Comparison of ENCODE assay signal across 8 cellular contexts in the genomic region with DNA sequence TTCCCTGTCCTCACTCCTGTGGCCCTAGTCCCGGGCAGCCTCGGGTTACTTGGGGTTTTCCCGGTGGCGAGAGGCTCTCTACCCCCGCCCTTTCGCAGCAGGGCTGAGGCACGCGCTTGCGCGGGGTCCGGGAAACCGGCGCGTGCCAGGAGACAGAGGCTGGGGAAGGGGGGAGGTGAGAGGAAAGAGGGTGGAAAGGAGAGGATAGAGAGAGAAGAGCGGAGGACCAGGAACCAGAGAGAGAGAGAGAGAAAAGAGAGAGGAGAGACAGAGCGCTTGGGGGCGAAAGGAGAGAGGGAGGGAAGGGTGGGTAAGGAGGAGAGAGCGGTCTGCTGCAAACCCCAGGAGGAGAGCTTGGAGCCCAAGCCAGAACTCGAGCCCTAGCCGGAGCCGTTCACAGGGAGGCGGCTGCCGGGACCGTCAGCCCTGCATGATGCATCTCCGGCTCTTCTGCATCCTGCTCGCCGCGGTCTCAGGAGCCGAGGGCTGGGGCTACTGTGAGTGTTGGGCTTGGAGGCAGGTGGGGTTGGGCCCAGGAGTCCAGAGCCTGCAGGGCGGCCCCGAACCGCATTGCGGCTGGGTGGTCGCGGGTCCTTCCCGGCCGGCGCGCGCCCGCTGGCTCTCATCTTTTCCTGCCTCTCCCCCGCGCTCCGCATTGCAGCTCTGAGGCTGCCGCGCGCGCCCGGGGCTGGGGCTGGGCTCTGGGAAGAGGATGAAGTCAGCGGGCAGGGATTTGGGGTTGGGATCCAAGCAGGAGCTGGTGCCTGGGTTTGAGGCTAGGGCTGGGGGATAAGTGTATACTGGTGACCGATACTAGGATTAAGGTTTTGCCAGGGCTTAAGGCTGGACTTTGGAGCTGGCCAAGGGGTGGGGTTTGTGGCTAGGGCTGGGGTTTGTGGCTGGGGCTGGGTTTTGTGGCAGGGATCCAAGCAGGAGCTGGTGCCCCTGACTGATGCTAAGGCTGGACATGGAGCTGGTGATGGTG. TPM values are rescaled to one million over a fixed set of nuclear protein-coding genes. Genes with fewer than 3 reads are reported as not detected.
DNase-seq lines count a peak whose midpoint lies in the region; ATAC-seq, FAIRE-seq and TF ChIP-seq lines count a peak whose summit lies in the region.

TSS of gene CNTNAP1 (plus strand) at position 132 of the 985 bp plus-strand sequence. CDS start at position 431, 299 bp downstream.

- H4K8ac ChIP-seq in H1 (ENCODE audit: extremely low read depth, insufficient read depth, low read length) = no peak within 1 kb of the TSS; the same call in 1 of the 2 replicates

- no peak for FAIRE-seq in H1 (lab: Jason Lieb, UNC)

- peak within 1 kb of the TSS in 3 of 4 experiments; percentile 33 to 38 (median 34); a peak in 4 of 7 replicates for H3K9ac ChIP-seq in H1 (replicated peaks in 1 of 4; ENCODE audit: extremely low read depth in 1 of 4, low read depth in 3 of 4, low read length in 3 of 4)

- no peak within 1 kb of the TSS for H2BK20ac ChIP-seq in H1 (ENCODE audit: low read length)

- no peak within 1 kb of the TSS for H3K56ac ChIP-seq in H1 (replicated peaks; ENCODE audit: insufficient read length, low read depth, low read length)

- no peaks in the 10 kb centered on the region for H3K9me3 Mint-ChIP-seq in T-helper 2 cell treated with Interferon-gamma antibody and Interleukin-4, amounts not matched to agents 5 μg/mL and 100 μg/mL, for 36 hours
- H3K9me3 Mint-ChIP-seq in memory B cell = no peaks in the 10 kb centered on the region

- H3K79me2 ChIP-seq in H1 (ENCODE audit: control insufficient read depth in 1 of 2, insufficient read depth in 2 of 2, low read length in 2 of 2) = no peaks in the 10 kb centered on the region

- H3K23me2 ChIP-seq in H1 (ENCODE audit: low read depth, low read length) = peaks cover 26% of the 10 kb centered on the region

- no peaks in the 10 kb centered on the region for H3K79me1 ChIP-seq in H1 (ENCODE audit: low read depth, low read length)

- H3K27me3 Mint-ChIP-seq in T-helper 2 cell treated with Interferon-gamma antibody and Interleukin-4, amounts not matched to agents 5 μg/mL and 100 μg/mL, for 36 hours (ENCODE audit: low read depth) = peaks cover 46% of the 10 kb centered on the region
- H3K27me3 Mint-ChIP-seq in memory B cell = no peaks in the 10 kb centered on the region

- H3K27me3 ChIP-seq in H1 (replicated peaks in 1 of 4; ENCODE audit: control insufficient read depth in 3 of 4, extremely low read depth in 1 of 4, insufficient read depth in 3 of 4, low read length in 3 of 4) (peaks cover 0 to 29% (median 22%) of the 10 kb centered on the region in 4 experiments; a peak in 5 of 7 replicates), tibial artery (no peaks in the 10 kb centered on the region)

- POLR2A ChIA-PET in H1 (lab: Charles Lee; ENCODE audit: partially characterized antibody) = interaction anchor here (0.8 to 2.4 kb wide), 15 partner anchors 8 to 146 kb away, joined by 3 to 16 read pairs (median 4); partner anchors contain the start of genes NAGLU, RETREG3, TUBG1 and VPS25

- H3K23ac ChIP-seq in H1 (ENCODE audit: insufficient read length) = no peak within 1 kb of the TSS

- H3K4me2 ChIP-seq in H1 (ENCODE audit: insufficient read depth in 1 of 2, low read depth in 2 of 2, low read length in 2 of 2) = peak within 1 kb of the TSS; percentile 86

- 2% methylated on average over 41 of the region's 51 CpGs; no CpG with 5 or more reads in 1 of the 2 experiments for WGBS in H1 (ENCODE audit: extremely low coverage in 1 of 2, insufficient coverage in 1 of 2, insufficient read length in 1 of 2, insufficient replicate concordance in 2 of 2, low coverage in 1 of 2, low lambda C conversion rate in 2 of 2, missing lambda C conversion rate in 1 of 2), 2 experiments

- H3K4me3 ChIP-seq in Jurkat, Clone E6-1 (ENCODE audit: low read length) = peak within 1 kb of the TSS; percentile 25
- H3K4me3 ChIP-seq in H1 (ENCODE audit: extremely low read depth in 1 of 4, insufficient read depth in 2 of 4, low read depth in 3 of 4, low read length in 4 of 4) (peak within 1 kb of the TSS; percentile 55 to 71 (median 59)), tibial artery (peak within 1 kb of the TSS; percentile 48 to 56)

- no peak within 1 kb of the TSS for H2AK5ac ChIP-seq in H1 (ENCODE audit: low read depth, low read length)

- no peak within 1 kb of the TSS for H2BK15ac ChIP-seq in H1 (ENCODE audit: low read length)

- CTCF ChIA-PET in H1 (lab: Charles Lee; ENCODE audit: partially characterized antibody) = interaction anchor here (0.6 to 3.4 kb wide), 18 partner anchors 9 to 963 kb away, joined by 3 to 22 read pairs (median 4); partner anchors contain the start of genes PSMC3IP and TUBG2

- no peak within 1 kb of the TSS for H4K5ac ChIP-seq in H1 (ENCODE audit: insufficient read length, low read depth, low read length)

- peaks cover 0 to 4% (median 0%) of the 10 kb centered on the region in 4 experiments; a peak in 2 of 8 replicates for H3K36me3 ChIP-seq in H1 (ENCODE audit: control insufficient read depth in 2 of 4, insufficient read depth in 4 of 4, low read length in 3 of 4)
- peaks cover 0 to 22% (median 6%) of the 10 kb centered on the region in 3 donors for H3K36me3 ChIP-seq in tibial artery

- no peak; a peak in 1 of 3 replicates for TF ChIP-seq POLR2A in H1 (IDR thresholded peaks at IDR 0.05; ENCODE audit: control extremely low read depth in 1 of 2, low read depth in 2 of 2, low read length in 2 of 2)

- H3K4me3 Mint-ChIP-seq in T-helper 2 cell treated with Interferon-gamma antibody and Interleukin-4, amounts not matched to agents 5 μg/mL and 100 μg/mL, for 36 hours = peak within 1 kb of the TSS; percentile 71
- H3K4me3 Mint-ChIP-seq in memory B cell = peak within 1 kb of the TSS; percentile 90

- peaks cover 0 to 5% of the 10 kb centered on the region in 2 experiments for H4K20me1 ChIP-seq in H1 (replicated peaks in 1 of 2; ENCODE audit: control insufficient read depth in 1 of 2, insufficient read depth in 2 of 2, low read length in 2 of 2)

- ATAC-seq in memory B cell (ENCODE audit: low read depth) (peak; percentile 21), HG02678 (IDR thresholded peaks at IDR 0.05; ENCODE audit: unreplicated experiment) (no peak)

- peak within 1 kb of the TSS; percentile 80 for H3K18ac ChIP-seq in H1 (ENCODE audit: extremely low read depth, low read length)

- H3K27ac ChIP-seq in H1 (ENCODE audit: low read depth, low read length) (no peak within 1 kb of the TSS; the same call in 1 of the 2 replicates), tibial artery (peak within 1 kb of the TSS; percentile 41 to 94)

- TF ChIP-seq EP300 in H1 (IDR thresholded peaks at IDR 0.05; ENCODE audit: borderline replicate concordance in 1 of 2, low read depth in 2 of 2, low read length in 2 of 2) = no peak

- no peak for TF ChIP-seq RAD21 in H1 (IDR thresholded peaks at IDR 0.05 in 1 of 2, conservative IDR thresholded peaks at IDR 0.05 in 1 of 2; ENCODE audit: low read depth in 2 of 2, low read length in 2 of 2)

- H3K4me1 Mint-ChIP-seq in T-helper 2 cell treated with Interferon-gamma antibody and Interleukin-4, amounts not matched to agents 5 μg/mL and 100 μg/mL, for 36 hours (ENCODE audit: low read depth) = peaks cover 39% of the 10 kb centered on the region
- H3K4me1 Mint-ChIP-seq in memory B cell = peaks cover 32% of the 10 kb centered on the region

- no peaks in the 10 kb centered on the region for H3K36me3 Mint-ChIP-seq in T-helper 2 cell treated with Interferon-gamma antibody and Interleukin-4, amounts not matched to agents 5 μg/mL and 100 μg/mL, for 36 hours (ENCODE audit: low read depth)
- H3K36me3 Mint-ChIP-seq in memory B cell = peaks cover 6% of the 10 kb centered on the region

- H4K91ac ChIP-seq in H1 (replicated peaks; ENCODE audit: insufficient read length, low read length) = peak within 1 kb of the TSS; percentile 54

- H3K9me3 ChIP-seq in H1 (ENCODE audit: insufficient read depth in 2 of 2, low read depth in 1 of 2, low read length in 1 of 2) (no peaks in the 10 kb centered on the region), tibial artery (no peaks in the 10 kb centered on the region)

- peak within 1 kb of the TSS; percentile 49; the same call in 1 of the 2 replicates for H2BK5ac ChIP-seq in H1 (ENCODE audit: low read depth, low read length)

- peak within 1 kb of the TSS; percentile 60; the same call in 1 of the 2 replicates for H2BK12ac ChIP-seq in H1 (ENCODE audit: low read depth, low read length)

- TF ChIP-seq CTCF in H1 (IDR thresholded peaks at IDR 0.05; ENCODE audit: control extremely low read depth in 1 of 3, insufficient read depth in 1 of 3, low read depth in 1 of 3, low read length in 3 of 3) (no peak), tibial artery (IDR thresholded peaks at IDR 0.05) (no peak)

- DNase-seq in ELF-1 (ENCODE audit: low read depth, low spot score) (peak; percentile 74), H1 (ENCODE audit: low read depth in 1 of 2, low spot score in 2 of 2) (peak in 1 of 2 experiments; percentile 77), memory B cell (ENCODE audit: low spot score in 2 of 2) (peak in 1 of 2 donors; percentile 27), tibial artery (peak; percentile 60 to 84), KG1 (lab: John Stamatoyannopoulos, UW) (no peak)
- no peak for DNase-seq in Jurkat, Clone E6-1 (ENCODE audit: low read depth, low spot score)
- no peak for DNase-seq in T-helper 2 cell treated with Interferon-gamma antibody and Interleukin-4, amounts not matched to agents 5 μg/mL and 100 μg/mL, for 36 hours (ENCODE audit: low spot score)

- H2BK120ac ChIP-seq in H1 (replicated peaks; ENCODE audit: low read depth, low read length) = no peak within 1 kb of the TSS

- peak within 1 kb of the TSS; percentile 20; the same call in 1 of the 2 replicates for H2AFZ ChIP-seq in H1 (ENCODE audit: low read length)

- H3K4ac ChIP-seq in H1 (replicated peaks; ENCODE audit: insufficient read length, low read depth, low read length) = peak within 1 kb of the TSS; percentile 32

- H3K4me1 ChIP-seq in H1 (replicated peaks in 1 of 4; ENCODE audit: control insufficient read depth in 3 of 4, insufficient read depth in 4 of 4, low read length in 3 of 4) (peaks cover 0 to 24% (median 24%) of the 10 kb centered on the region in 4 experiments; a peak in 6 of 7 replicates), tibial artery (peaks cover 0 to 61% (median 50%) of the 10 kb centered on the region in 4 donors)

- no peak within 1 kb of the TSS for H3K14ac ChIP-seq in H1 (ENCODE audit: insufficient read length)

- intact Hi-C loops in tibial artery (cut with DNase I; ENCODE audit: low total_unique reads) = loop anchor here (1.0 to 5.0 kb wide), 2 partner anchors 75 to 104 kb away; partner anchors contain the start of genes RETREG3 and TUBG1

- peak within 1 kb of the TSS; percentile 45 for H3K27ac Mint-ChIP-seq in T-helper 2 cell treated with Interferon-gamma antibody and Interleukin-4, amounts not matched to agents 5 μg/mL and 100 μg/mL, for 36 hours
- H3K27ac Mint-ChIP-seq in memory B cell = peak within 1 kb of the TSS; percentile 76

RNA-seq across cellular contexts. Expression of gene CNTNAP1, which starts in this region (rescaled TPM):
- polyA plus RNA-seq in Jurkat, Clone E6-1 (2012; ENCODE audit: insufficient read depth, insufficient read length) = 1.9 TPM
- 4.7 and 5.2 TPM in 2 replicates for total RNA-seq in H1 (2021; fragmentation: NEBNext Ultra II Directional; extraction: Animal tissue kit (Norgen Biotek cat#: 25700))
- 10.0 and 13.5 TPM in 2 replicates for polyA plus RNA-seq in H1 (2011; rRNA removed)
- 8.8 TPM for polyA plus RNA-seq in H1 (2011; cell fraction: cytosol; rRNA removed)
- 44.1 TPM for polyA plus RNA-seq in H1 (2011; cell fraction: nucleus; rRNA removed)
- polyA plus RNA-seq in H1 (2012, experiment 1 of 2) = 9.1 to 13.8 TPM (median 11.5 TPM) in 4 replicates
- polyA plus RNA-seq in H1 (2012, experiment 2 of 2) = 6.8 TPM
- polyA plus RNA-seq in H1 (2013, experiment 1 of 2) = 4.0 TPM
- 3.4 TPM for polyA plus RNA-seq in H1 (2013, experiment 2 of 2)
- polyA minus RNA-seq in H1 (2011; rRNA and poly(A)+ RNA removed) = 7.6 and 8.9 TPM in 2 replicates
- polyA minus RNA-seq in H1 (2011; cell fraction: cytosol; rRNA and poly(A)+ RNA removed) = 4.9 TPM
- polyA minus RNA-seq in H1 (2011; cell fraction: nucleus; rRNA and poly(A)+ RNA removed) = 8.2 TPM

Comparison
In these comparisons a context has a peak if more than half of its experiments do, and no peak if none do; other contexts are left out.
1. DNase-seq: peak in ELF-1 (single experiment) and tibial artery (2 of 2); none in Jurkat, Clone E6-1 (single experiment), T-helper 2 cell treated with Interferon-gamma antibody and Interleukin-4, amounts not matched to agents 5 μg/mL and 100 μg/mL, for 36 hours (single experiment) and KG1 (single experiment).
2. Peak in every context shown above with its lines, with median percentiles within 50 percentile points of each other: H3K4me3 ChIP-seq.